In genomic region chr18:10443001-10443400, GRCh38 we compare ENCODE assay signal across 31 cellular contexts. TPM values are rescaled to one million over a fixed set of nuclear protein-coding genes. Genes with fewer than 3 reads are reported as not detected.
"Had no signal": no experiment of that assay in that cellular context is flagged by ENCODE, and none has a peak within 500 bp of the region (broad histone marks: within the 10 kb centered on the region; RNA-seq: fewer than 3 reads in every experiment).

No MANE protein-coding gene starts in this region.

- ATAC-seq: activated naive CD4-positive, alpha-beta T cell treated with anti-CD3 and anti-CD28 coated beads, Interleukin-2, amount 50 U/mL, for 72 hours; activated T-cell treated with anti-CD3 and anti-CD28 coated beads, Interleukin-2, amount 50 U/mL, for 4 hours had no signal

- H3K4me2 ChIP-seq: PC-9 had no signal

- H3K9me3 ChIP-seq: adrenal gland had no signal

- DNase-seq: activated B cell treated with CpG ODN at 0.5 μM for 24 hours; activated CD4-positive, alpha-beta memory T cell treated with anti-CD3 and anti-CD28 coated beads for 36 hours; activated CD4-positive, alpha-beta T cell treated with anti-CD3 and anti-CD28 coated beads for 4 hours; activated CD4-positive, alpha-beta T cell treated with anti-CD3 and anti-CD28 coated beads, Interleukin-2, amount 50 U/mL, for 1 hour; activated CD4-positive, CD25-positive, alpha-beta regulatory T cell treated with anti-CD3 and anti-CD28 coated beads, Interleukin-2, amount 50 U/mL, for 72 hours; activated CD8-positive, alpha-beta memory T cell treated with anti-CD3 and anti-CD28 coated beads, Interleukin-2, amount 50 U/mL, for 4 hours; activated gamma-delta T cell treated with Interleukin-2 at 50 U/mL for 16 hours; activated naive CD4-positive, alpha-beta T cell treated with anti-CD3 and anti-CD28 coated beads for 36 hours; activated T-cell treated with anti-CD3 and anti-CD28 coated beads for 4 hours; activated T-cell treated with anti-CD3 and anti-CD28 coated beads, Interleukin-2, amount 50 U/mL, for 4 hours; adrenal gland; KBM-7; MM.1S; MV-4-11; NCI-H1436 treated with DMSO at 0.1 percent for 48 hours; NCI-H1694 treated with DMSO at 0.1 percent for 48 hours; NCI-H2029; NCI-H345; NCI-H510A; NCI-H526; NCI-H748 treated with DMSO at 0.1 percent for 48 hours; PC-9; Right ventricle myocardium superior; SW 1271; T-helper 1 cell; T-helper 2 cell; T-helper 9 cell had no signal

- H3K4me3 ChIP-seq: adrenal gland, PC-9 had no signal

- H3K27me3 ChIP-seq: adrenal gland had no signal

- H2AFZ ChIP-seq: PC-9 had no signal

- H3K4me1 ChIP-seq: adrenal gland had no signal

- H3K36me3 ChIP-seq: adrenal gland had no signal

- H3K27ac ChIP-seq: adrenal gland, PC-9 had no signal

RNA-seq across cellular contexts. Expression of gene APCDD1, which starts 11.4 kb away (rescaled TPM):
- total RNA-seq: activated CD4-positive, alpha-beta memory T cell treated with anti-CD3 and anti-CD28 coated beads for 36 hours; activated naive CD4-positive, alpha-beta T cell treated with anti-CD3 and anti-CD28 coated beads for 36 hours; activated naive CD4-positive, alpha-beta T cell treated with anti-CD3 and anti-CD28 coated beads, Interleukin-2, amount 50 U/mL, for 72 hours; activated T-helper 1 cell treated with anti-CD3 and anti-CD28 coated beads, Interleukin-12 subunit alpha, Interleukin-12 subunit beta, Interleukin-2, Interleukin-4 antibody, amounts not matched to agents 30 ng/mL and 10 ng/mL and 1 ng/mL, durations not matched to agents 14 hours and 24 hours and 36 hours; OCI-LY7; PC-9 had no signal
- polyA plus RNA-seq: IgD-negative memory B cell had no signal
